ENCODE assay signal across 7 cellular contexts in the genomic region with DNA sequence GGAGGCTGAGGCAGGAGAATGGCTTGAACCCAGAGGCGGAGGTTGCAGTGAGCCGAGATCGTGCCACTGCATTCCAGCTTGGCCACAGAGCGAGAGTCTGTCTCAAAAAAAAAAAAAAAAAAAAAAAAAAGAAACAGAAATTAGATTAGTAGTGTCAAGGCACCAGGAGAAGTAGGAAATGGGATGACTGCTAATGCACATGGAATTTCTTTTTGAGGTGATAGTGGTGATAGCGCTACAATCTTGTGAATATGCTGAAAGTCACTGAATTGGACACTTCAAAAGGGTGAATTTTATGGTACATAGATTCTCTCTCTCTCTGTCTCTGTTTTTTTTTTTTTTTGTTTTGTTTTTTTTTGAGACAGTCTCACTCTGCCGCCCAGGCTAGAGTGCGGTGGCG.
"Had no signal": no experiment of that assay in that cellular context is flagged by ENCODE, and none has a peak within 500 bp of the region (broad histone marks: within the 10 kb centered on the region; RNA-seq: fewer than 3 reads in every experiment).

No MANE protein-coding gene starts in this region.

- ATAC-seq: lower lobe of right lung had no signal

- DNase-seq: activated B cell treated with CpG ODN at 0.5 μM for 24 hours, glutamatergic neuron, immature natural killer cell, lower lobe of right lung, naive B cell, posterior cingulate gyrus, T-cell had no signal

- H3K27ac ChIP-seq: lower lobe of right lung had no signal

- H3K36me3 ChIP-seq: lower lobe of right lung had no signal

- H3K4me1 ChIP-seq: lower lobe of right lung had no signal

- H3K4me3 ChIP-seq: lower lobe of right lung had no signal
